21 cellular contexts compared by ENCODE assay signal in genomic region chr18:7488571-7488970, GRCh38.
DNase-seq lines count a peak whose midpoint lies in the region; ATAC-seq and TF ChIP-seq lines count a peak whose summit lies in the region.
"Had no signal": no experiment of that assay in that cellular context is flagged by ENCODE, and none has a peak within 500 bp of the region (broad histone marks: within the 10 kb centered on the region; RNA-seq: fewer than 3 reads in every experiment).

No MANE protein-coding gene starts in this region.

- TF ChIP-seq POLR2A in body of pancreas (IDR thresholded peaks at IDR 0.05) = no peak

- peak; percentile 68 for ATAC-seq in body of pancreas
- no peak for ATAC-seq in lower lobe of right lung
- no peak for ATAC-seq in left ventricle myocardium superior
- ATAC-seq: Panc1, Right ventricle myocardium inferior had no signal

- H3K4me1 ChIP-seq in body of pancreas (peaks cover 10% of the 10 kb centered on the region), lower lobe of right lung (no peaks in the 10 kb centered on the region)

- H3K27ac ChIP-seq in C4-2B = no peak overlapping the region; the same call in 1 of the 2 replicates
- H3K27ac ChIP-seq in body of pancreas = peak overlapping the region in 1 of 4 donors; percentile 15
- no peak overlapping the region for H3K27ac ChIP-seq in lower lobe of right lung
- H3K27ac ChIP-seq: GM23248 had no signal

- DNase-seq in body of pancreas = peak in 1 of 4 donors; percentile 8
- DNase-seq in kidney tubule cell (ENCODE audit: low spot score) = peak; percentile 3
- no peak for DNase-seq in lower lobe of right lung
- no peak for DNase-seq in left ventricle myocardium superior
- no peak for DNase-seq in stimulated activated CD4-positive, alpha-beta T cell treated with anti-CD3 and anti-CD28 coated beads, Interleukin-2, amount 100 ng/mL, for 24 hours
- DNase-seq in H7 = no peak
- DNase-seq: C1 segment of cervical spinal cord, COR-L47, DMS79 treated with DMSO at 0.1 percent for 48 hours, GM23248, IMR-90, MV-4-11, NCI-H1436, NCI-H2081 treated with DMSO at 0.1 percent for 48 hours, NCI-H2227 treated with DMSO at 0.1 percent for 48 hours, NCI-H524 treated with DMSO at 0.1 percent for 48 hours, SK-N-SH had no signal

- H3K4me3 ChIP-seq in body of pancreas (no peak overlapping the region), lower lobe of right lung (no peak overlapping the region), H7 (ENCODE audit: insufficient read depth, low read depth, low read length) (no peak overlapping the region)
- H3K4me3 ChIP-seq: GM23248 had no signal

- H3K9me3 ChIP-seq in body of pancreas (no peaks in the 10 kb centered on the region), lower lobe of right lung (no peaks in the 10 kb centered on the region)
- H3K9me3 ChIP-seq: SK-N-SH had no signal

- intact Hi-C loops in body of pancreas (cut with DNase I) (no loop called here), lower lobe of right lung (cut with DNase I) (no loop called here), left ventricle myocardium superior (cut with micrococcal nuclease) (no loop called here)

- 31 to 48% methylated on average over 4 of the region's 4 CpGs for WGBS in body of pancreas, 2 donors

- no peaks in the 10 kb centered on the region for H3K27me3 ChIP-seq in body of pancreas
- H3K27me3 ChIP-seq in lower lobe of right lung (ENCODE audit: low read depth) = no peaks in the 10 kb centered on the region
- H3K27me3 ChIP-seq in H7 (ENCODE audit: control insufficient read depth, insufficient read depth, low read length) = no peaks in the 10 kb centered on the region

- H3K36me3 ChIP-seq in body of pancreas (replicated peaks in 1 of 2; ENCODE audit: insufficient read depth in 1 of 2, low read depth in 2 of 2) = no peaks in the 10 kb centered on the region
- no peaks in the 10 kb centered on the region for H3K36me3 ChIP-seq in lower lobe of right lung
- no peaks in the 10 kb centered on the region for H3K36me3 ChIP-seq in H7 (replicated peaks; ENCODE audit: control insufficient read depth, insufficient read depth, low read length)

- peak; percentile 16 for TF ChIP-seq CTCF in C4-2B (conservative IDR thresholded peaks at IDR 0.05)
- TF ChIP-seq CTCF in LNCAP (IDR thresholded peaks at IDR 0.05) = peak; percentile 23; the same call in 1 of the 2 replicates
- peak in 3 of 7 experiments; percentile 21 to 28 (median 26) for TF ChIP-seq CTCF in body of pancreas (IDR thresholded peaks at IDR 0.05)
- no peak for TF ChIP-seq CTCF in lower lobe of right lung (IDR thresholded peaks at IDR 0.05)
